ENCODE assay signal across 2 cellular contexts in the genomic region with DNA sequence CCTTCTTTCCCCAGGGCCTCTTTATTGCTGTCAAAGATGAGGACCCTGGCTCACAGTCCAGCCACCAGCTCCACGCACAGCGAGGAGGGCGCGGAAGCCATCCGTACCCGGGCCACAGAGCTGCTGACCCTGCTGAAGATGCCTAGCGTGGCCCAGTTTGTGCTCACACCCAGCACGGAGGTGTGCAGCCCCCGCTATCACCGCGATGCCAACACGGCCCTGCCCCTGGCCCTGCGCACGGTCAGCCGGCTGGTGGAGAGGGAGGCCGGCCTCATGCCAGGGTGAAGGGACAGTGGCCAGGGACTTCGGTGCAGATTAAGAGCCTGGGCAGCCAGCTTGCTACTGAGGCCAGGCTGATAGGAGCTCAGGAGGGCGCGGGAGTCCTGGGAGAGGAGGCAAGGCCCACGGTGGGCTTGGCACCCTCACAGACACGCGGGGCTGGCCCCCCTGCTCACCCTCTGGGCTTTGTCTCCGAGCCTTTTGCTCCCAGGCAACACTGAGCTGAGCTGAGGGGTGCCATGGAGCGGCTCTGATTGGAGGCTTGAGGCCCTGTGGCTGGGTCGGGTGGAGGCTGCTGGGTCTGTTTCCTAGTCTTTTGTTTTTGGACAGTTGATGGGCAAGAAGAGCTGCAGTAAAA.
TF ChIP-seq lines count a peak whose summit lies in the region.

No MANE protein-coding gene starts in this region.

TF ChIP-seq in GM23338, 12 proteins besides CTCF, POLR2A, EP300 and RAD21 (continued from another document):
- TF ChIP-seq, protein P1, sequence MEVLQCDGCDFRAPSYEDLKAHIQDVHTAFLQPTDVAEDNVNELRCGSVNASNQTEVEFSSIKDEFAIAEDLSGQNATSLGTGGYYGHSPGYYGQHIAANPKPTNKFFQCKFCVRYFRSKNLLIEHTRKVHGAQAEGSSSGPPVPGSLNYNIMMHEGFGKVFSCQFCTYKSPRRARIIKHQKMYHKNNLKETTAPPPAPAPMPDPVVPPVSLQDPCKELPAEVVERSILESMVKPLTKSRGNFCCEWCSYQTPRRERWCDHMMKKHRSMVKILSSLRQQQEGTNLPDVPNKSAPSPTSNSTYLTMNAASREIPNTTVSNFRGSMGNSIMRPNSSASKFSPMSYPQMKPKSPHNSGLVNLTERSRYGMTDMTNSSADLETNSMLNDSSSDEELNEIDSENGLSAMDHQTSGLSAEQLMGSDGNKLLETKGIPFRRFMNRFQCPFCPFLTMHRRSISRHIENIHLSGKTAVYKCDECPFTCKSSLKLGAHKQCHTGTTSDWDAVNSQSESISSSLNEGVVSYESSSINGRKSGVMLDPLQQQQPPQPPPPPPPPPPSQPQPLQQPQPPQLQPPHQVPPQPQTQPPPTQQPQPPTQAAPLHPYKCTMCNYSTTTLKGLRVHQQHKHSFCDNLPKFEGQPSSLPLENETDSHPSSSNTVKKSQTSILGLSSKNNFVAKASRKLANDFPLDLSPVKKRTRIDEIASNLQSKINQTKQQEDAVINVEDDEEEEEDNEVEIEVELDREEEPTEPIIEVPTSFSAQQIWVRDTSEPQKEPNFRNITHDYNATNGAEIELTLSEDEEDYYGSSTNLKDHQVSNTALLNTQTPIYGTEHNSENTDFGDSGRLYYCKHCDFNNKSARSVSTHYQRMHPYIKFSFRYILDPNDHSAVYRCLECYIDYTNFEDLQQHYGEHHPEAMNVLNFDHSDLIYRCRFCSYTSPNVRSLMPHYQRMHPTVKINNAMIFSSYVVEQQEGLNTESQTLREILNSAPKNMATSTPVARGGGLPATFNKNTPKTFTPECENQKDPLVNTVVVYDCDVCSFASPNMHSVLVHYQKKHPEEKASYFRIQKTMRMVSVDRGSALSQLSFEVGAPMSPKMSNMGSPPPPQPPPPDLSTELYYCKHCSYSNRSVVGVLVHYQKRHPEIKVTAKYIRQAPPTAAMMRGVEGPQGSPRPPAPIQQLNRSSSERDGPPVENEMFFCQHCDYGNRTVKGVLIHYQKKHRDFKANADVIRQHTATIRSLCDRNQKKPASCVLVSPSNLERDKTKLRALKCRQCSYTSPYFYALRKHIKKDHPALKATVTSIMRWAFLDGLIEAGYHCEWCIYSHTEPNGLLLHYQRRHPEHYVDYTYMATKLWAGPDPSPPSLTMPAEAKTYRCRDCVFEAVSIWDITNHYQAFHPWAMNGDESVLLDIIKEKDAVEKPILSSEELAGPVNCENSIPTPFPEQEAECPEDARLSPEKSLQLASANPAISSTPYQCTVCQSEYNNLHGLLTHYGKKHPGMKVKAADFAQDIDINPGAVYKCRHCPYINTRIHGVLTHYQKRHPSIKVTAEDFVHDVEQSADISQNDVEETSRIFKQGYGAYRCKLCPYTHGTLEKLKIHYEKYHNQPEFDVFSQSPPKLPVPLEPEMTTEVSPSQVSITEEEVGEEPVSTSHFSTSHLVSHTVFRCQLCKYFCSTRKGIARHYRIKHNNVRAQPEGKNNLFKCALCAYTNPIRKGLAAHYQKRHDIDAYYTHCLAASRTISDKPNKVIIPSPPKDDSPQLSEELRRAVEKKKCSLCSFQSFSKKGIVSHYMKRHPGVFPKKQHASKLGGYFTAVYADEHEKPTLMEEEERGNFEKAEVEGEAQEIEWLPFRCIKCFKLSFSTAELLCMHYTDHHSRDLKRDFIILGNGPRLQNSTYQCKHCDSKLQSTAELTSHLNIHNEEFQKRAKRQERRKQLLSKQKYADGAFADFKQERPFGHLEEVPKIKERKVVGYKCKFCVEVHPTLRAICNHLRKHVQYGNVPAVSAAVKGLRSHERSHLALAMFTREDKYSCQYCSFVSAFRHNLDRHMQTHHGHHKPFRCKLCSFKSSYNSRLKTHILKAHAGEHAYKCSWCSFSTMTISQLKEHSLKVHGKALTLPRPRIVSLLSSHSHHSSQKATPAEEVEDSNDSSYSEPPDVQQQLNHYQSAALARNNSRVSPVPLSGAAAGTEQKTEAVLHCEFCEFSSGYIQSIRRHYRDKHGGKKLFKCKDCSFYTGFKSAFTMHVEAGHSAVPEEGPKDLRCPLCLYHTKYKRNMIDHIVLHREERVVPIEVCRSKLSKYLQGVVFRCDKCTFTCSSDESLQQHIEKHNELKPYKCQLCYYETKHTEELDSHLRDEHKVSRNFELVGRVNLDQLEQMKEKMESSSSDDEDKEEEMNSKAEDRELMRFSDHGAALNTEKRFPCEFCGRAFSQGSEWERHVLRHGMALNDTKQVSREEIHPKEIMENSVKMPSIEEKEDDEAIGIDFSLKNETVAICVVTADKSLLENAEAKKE (CRISPR knock-in tag; IDR thresholded peaks at IDR 0.05): no peak
- no peak for TF ChIP-seq POLR2AphosphoS5 (IDR thresholded peaks at IDR 0.05; ENCODE audit: low read depth)
- TF ChIP-seq, protein P2, sequence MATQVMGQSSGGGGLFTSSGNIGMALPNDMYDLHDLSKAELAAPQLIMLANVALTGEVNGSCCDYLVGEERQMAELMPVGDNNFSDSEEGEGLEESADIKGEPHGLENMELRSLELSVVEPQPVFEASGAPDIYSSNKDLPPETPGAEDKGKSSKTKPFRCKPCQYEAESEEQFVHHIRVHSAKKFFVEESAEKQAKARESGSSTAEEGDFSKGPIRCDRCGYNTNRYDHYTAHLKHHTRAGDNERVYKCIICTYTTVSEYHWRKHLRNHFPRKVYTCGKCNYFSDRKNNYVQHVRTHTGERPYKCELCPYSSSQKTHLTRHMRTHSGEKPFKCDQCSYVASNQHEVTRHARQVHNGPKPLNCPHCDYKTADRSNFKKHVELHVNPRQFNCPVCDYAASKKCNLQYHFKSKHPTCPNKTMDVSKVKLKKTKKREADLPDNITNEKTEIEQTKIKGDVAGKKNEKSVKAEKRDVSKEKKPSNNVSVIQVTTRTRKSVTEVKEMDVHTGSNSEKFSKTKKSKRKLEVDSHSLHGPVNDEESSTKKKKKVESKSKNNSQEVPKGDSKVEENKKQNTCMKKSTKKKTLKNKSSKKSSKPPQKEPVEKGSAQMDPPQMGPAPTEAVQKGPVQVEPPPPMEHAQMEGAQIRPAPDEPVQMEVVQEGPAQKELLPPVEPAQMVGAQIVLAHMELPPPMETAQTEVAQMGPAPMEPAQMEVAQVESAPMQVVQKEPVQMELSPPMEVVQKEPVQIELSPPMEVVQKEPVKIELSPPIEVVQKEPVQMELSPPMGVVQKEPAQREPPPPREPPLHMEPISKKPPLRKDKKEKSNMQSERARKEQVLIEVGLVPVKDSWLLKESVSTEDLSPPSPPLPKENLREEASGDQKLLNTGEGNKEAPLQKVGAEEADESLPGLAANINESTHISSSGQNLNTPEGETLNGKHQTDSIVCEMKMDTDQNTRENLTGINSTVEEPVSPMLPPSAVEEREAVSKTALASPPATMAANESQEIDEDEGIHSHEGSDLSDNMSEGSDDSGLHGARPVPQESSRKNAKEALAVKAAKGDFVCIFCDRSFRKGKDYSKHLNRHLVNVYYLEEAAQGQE (IDR thresholded peaks at IDR 0.05; ENCODE audit: unreplicated experiment): no peak
TF ChIP-seq in GM23338: peak in this region for 0.

TF ChIP-seq in SK-N-SH, 30 proteins besides CTCF, POLR2A, EP300 and RAD21 (continued from another document):
- TF ChIP-seq, protein P3, sequence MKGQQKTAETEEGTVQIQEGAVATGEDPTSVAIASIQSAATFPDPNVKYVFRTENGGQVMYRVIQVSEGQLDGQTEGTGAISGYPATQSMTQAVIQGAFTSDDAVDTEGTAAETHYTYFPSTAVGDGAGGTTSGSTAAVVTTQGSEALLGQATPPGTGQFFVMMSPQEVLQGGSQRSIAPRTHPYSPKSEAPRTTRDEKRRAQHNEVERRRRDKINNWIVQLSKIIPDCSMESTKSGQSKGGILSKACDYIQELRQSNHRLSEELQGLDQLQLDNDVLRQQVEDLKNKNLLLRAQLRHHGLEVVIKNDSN (IDR thresholded peaks at IDR 0.05; ENCODE audit: borderline replicate concordance, low read depth): no peak
- no peak for TF ChIP-seq YY1 (IDR thresholded peaks at IDR 0.05; ENCODE audit: low read depth)
- no peak for TF ChIP-seq RCOR1 (IDR thresholded peaks at IDR 0.05; ENCODE audit: low read length)
- TF ChIP-seq NFIC (IDR thresholded peaks at IDR 0.05; ENCODE audit: borderline replicate concordance): no peak
- TF ChIP-seq GATA2 (CRISPR knock-in tag; IDR thresholded peaks at IDR 0.05): no peak
- TF ChIP-seq RXRA (IDR thresholded peaks at IDR 0.05; ENCODE audit: borderline replicate concordance, low read depth): no peak
- TF ChIP-seq, protein P4, sequence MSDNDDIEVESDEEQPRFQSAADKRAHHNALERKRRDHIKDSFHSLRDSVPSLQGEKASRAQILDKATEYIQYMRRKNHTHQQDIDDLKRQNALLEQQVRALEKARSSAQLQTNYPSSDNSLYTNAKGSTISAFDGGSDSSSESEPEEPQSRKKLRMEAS (IDR thresholded peaks at IDR 0.05; ENCODE audit: low read depth): no peak
- no peak for TF ChIP-seq TEAD4 (IDR thresholded peaks at IDR 0.05; ENCODE audit: borderline replicate concordance, insufficient read depth)
